8 cellular contexts compared by ENCODE assay signal in genomic region chr20:32763202-32763999, GRCh38. TPM values are rescaled to one million over a fixed set of nuclear protein-coding genes. Genes with fewer than 3 reads are reported as not detected.
A peak's percentile ranks its signal among the peaks of the same experiment; 100 is the strongest.
DNase-seq lines count a peak whose midpoint lies in the region; ATAC-seq and TF ChIP-seq lines count a peak whose summit lies in the region.

No MANE protein-coding gene starts in this region.

- no peak for TF ChIP-seq CTCF in heart right ventricle (IDR thresholded peaks at IDR 0.05)
- TF ChIP-seq CTCF in WI38 (IDR thresholded peaks at IDR 0.05; ENCODE audit: low read depth, low read length), result no peak
- no peak for TF ChIP-seq CTCF in spleen (IDR thresholded peaks at IDR 0.05 in 8 of 11, conservative IDR thresholded peaks at IDR 0.05 in 3 of 11)

- no peak for TF ChIP-seq POLR2A in spleen (IDR thresholded peaks at IDR 0.05)

- H3K36me3 ChIP-seq in heart right ventricle (no peaks in the 10 kb centered on the region), iPS DF 6.9 (ENCODE audit: control insufficient read depth, insufficient read depth, low read length) (peaks cover 19% of the 10 kb centered on the region), spleen (no peaks in the 10 kb centered on the region)

- H3K27me3 ChIP-seq in heart right ventricle, result peaks cover 0 to 10% (median 0%) of the 10 kb centered on the region in 7 donors
- no peaks in the 10 kb centered on the region for H3K27me3 ChIP-seq in iPS DF 6.9 (ENCODE audit: control insufficient read depth, insufficient read depth, low read length)
- peaks cover 0 to 23% (median 0%) of the 10 kb centered on the region in 7 donors for H3K27me3 ChIP-seq in spleen (replicated peaks in 1 of 7)

- H3K4me3 ChIP-seq in heart right ventricle (peak overlapping the region; percentile 56 to 99 (median 81)), WI38 (ENCODE audit: low read depth, low read length) (peak overlapping the region; percentile 89), iPS DF 6.9 (ENCODE audit: low read length) (peak overlapping the region; percentile 100), spleen (peak overlapping the region; percentile 62 to 87 (median 76))

- whole genome bisulfite sequencing in heart right ventricle, 2 donors, result 24% methylated on average over 36 to 40 of the region's 40 CpGs
- no CpG with 5 or more reads among the region's 40 CpGs for WGBS in iPS DF 6.9 (ENCODE audit: insufficient coverage, insufficient read length)
- WGBS in spleen, 5 donors, result 12 to 33% (median 19%) methylated on average over 21 to 40 of the region's 40 CpGs

- ATAC-seq in heart right ventricle (peak in 3 of 8 donors; percentile 29 to 49 (median 33)), GM21528 (IDR thresholded peaks at IDR 0.05; ENCODE audit: low FRiP score, unreplicated experiment) (no peak)

- H3K27ac ChIP-seq in heart right ventricle (peak overlapping the region in 3 of 10 donors; percentile 36 to 69 (median 50)), iPS DF 6.9 (ENCODE audit: low read length) (no peak overlapping the region), spleen (no peak overlapping the region)

- DNase-seq in heart right ventricle, result peak in 1 of 2 donors; percentile 14
- DNase-seq in cardiac septum (ENCODE audit: low spot score), result no peak
- no peak for DNase-seq in iPS DF 6.9 (ENCODE audit: low read depth, low spot score)
- DNase-seq in spleen, result peak; percentile 80
- no peak for DNase-seq in NCI-H1105 treated with DMSO at 0.1 percent for 48 hours (lab: John Stamatoyannopoulos, UW)
- no peak for DNase-seq in AML-193 (lab: John Stamatoyannopoulos, UW)

- H3K9me3 ChIP-seq in heart right ventricle, result no peaks in the 10 kb centered on the region
- no peaks in the 10 kb centered on the region for H3K9me3 ChIP-seq in iPS DF 6.9 (ENCODE audit: control insufficient read depth, insufficient read depth, low read length)
- no peaks in the 10 kb centered on the region for H3K9me3 ChIP-seq in spleen

- peaks cover 5 to 26% (median 20%) of the 10 kb centered on the region in 9 donors for H3K4me1 ChIP-seq in heart right ventricle
- peaks cover 2% of the 10 kb centered on the region; the same call in 1 of the 2 replicates for H3K4me1 ChIP-seq in iPS DF 6.9 (ENCODE audit: control insufficient read depth, insufficient read depth, low read length)
- peaks cover 12 to 34% (median 21%) of the 10 kb centered on the region in 6 donors for H3K4me1 ChIP-seq in spleen

- intact Hi-C loops in heart right ventricle (cut with DNase I) (loop anchor here in 4 of 10 donors (5.0 kb wide), 3 partner anchors 81 to 91 kb away; partner anchors contain the start of gene C20orf203 (in 1 of the 4)), cardiac septum (cut with DNase I) (loop anchor here (2.0 kb wide), 1 partner anchor 21 kb away; the partner anchor contains the start of gene COMMD7), spleen (cut with DNase I; ENCODE audit: low total_unique reads) (no loop called here)

RNA-seq across cellular contexts. Expression of gene DNMT3B, which starts 1.2 kb away (rescaled TPM):
- under 1 TPM; 0.27 to 0.95 (median 0.68) TPM for total RNA-seq in heart right ventricle
- 1 to 10 TPM in 1 of 2 donors, under 1 TPM in 1; 0.35 to 1.8 TPM for polyA plus RNA-seq in heart right ventricle
- total RNA-seq in cardiac septum, result 0.62 TPM
- 1 to 10 TPM in 5 of 7 donors, under 1 TPM in 2; 0.63 to 1.6 (median 1.1) TPM for total RNA-seq in spleen
- under 1 TPM; 0.20 to 0.45 (median 0.38) TPM for polyA plus RNA-seq in spleen

RNA-seq across cellular contexts. Expression of gene COMMD7, which starts 20.1 kb away (rescaled TPM):
- total RNA-seq in heart right ventricle (10 to 100 TPM; 35.7 to 54.6 (median 41.8) TPM), cardiac septum (36.5 TPM), spleen (10 to 100 TPM; 24.4 to 40.7 (median 34.4) TPM)
- polyA plus RNA-seq in heart right ventricle (10 to 100 TPM; 48.6 to 53.6 TPM), spleen (10 to 100 TPM; 51.4 to 69.2 (median 52.3) TPM)

RNA-seq across cellular contexts. Expression of gene MAPRE1, which starts 56.4 kb away (rescaled TPM):
- total RNA-seq in heart right ventricle (10 to 100 TPM; 56.5 to 88.0 (median 68.1) TPM), cardiac septum (71.7 TPM), spleen (100 to 1,000 TPM in 3 of 7 donors, 10 to 100 TPM in 4; 84.4 to 121 (median 91.5) TPM)
- polyA plus RNA-seq in heart right ventricle (10 to 100 TPM; 15.6 to 49.3 TPM), spleen (10 to 100 TPM; 25.1 to 51.8 (median 38.4) TPM)
